In the genomic region with DNA sequence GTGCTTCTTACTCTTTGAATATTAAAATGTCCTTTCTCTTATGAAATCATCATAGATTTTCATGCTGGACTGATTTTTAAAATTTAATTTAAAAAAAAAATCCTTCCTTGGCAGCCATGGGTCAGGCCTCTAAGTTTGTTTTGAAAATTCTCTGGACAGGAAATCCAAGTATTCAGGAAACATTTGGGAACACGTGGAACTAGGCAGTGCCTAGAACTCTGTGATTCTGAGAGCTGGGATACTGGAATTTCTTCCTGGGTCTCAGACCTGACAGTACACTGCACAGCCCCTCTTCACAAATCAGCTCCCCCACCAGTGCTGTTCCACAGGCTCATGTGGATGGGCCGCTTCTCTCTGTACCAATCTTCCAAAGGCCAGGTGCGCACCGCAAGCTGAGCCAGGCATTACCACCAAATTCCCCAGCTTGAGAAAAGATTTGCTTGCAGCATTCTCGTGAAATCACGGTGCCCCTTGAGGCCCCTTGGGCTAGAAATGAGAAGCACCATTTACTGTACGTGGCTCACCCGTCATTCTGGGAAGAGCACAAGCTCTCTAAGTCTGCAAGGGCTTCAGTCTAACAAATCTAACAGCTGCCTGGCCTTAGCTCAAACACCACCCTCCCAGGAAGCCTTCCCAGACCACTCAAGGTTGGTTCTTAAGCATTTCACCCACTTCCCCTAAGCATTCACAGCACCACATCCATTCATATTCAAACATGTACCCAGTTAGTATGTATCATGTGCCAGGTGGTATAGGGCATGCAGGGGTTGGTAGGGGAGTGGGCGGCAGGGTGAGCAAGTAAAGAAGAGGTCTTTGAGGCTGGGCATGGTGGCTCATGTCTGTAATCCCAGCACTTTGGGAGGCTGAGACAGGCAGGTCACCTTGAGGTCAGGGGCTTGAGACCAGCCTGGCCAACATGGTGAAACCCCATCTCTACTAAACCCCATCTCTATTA, we compare ENCODE assay signal across 9 cellular contexts. TPM values are rescaled to one million over a fixed set of nuclear protein-coding genes. Genes with fewer than 3 reads are reported as not detected.
DNase-seq lines count a peak whose midpoint lies in the region; ATAC-seq and TF ChIP-seq lines count a peak whose summit lies in the region.
"Had no signal": no experiment of that assay in that cellular context is flagged by ENCODE, and none has a peak within 500 bp of the region (broad histone marks: within the 10 kb centered on the region; RNA-seq: fewer than 3 reads in every experiment).

No MANE protein-coding gene starts in this region.

- H3K9me3 Mint-ChIP-seq in activated CD4-positive, alpha-beta T cell treated with anti-CD3 and anti-CD28 coated beads, Interleukin-2, amount 10 ng/mL, durations not matched to agents 7 days and 5 days: no peaks in the 10 kb centered on the region
- H3K9me3 Mint-ChIP-seq in WTC11: no peaks in the 10 kb centered on the region

- H3K27me3 ChIP-seq in left lung (no peaks in the 10 kb centered on the region), thymus (ENCODE audit: control insufficient read depth, insufficient read depth) (no peaks in the 10 kb centered on the region)

- H3K4me1 Mint-ChIP-seq in activated CD4-positive, alpha-beta T cell treated with anti-CD3 and anti-CD28 coated beads, Interleukin-2, amount 10 ng/mL, durations not matched to agents 7 days and 5 days: peaks cover 81% of the 10 kb centered on the region
- H3K4me1 Mint-ChIP-seq in WTC11: peaks cover 7% of the 10 kb centered on the region

- TF ChIP-seq CTCF in WTC11 (IDR thresholded peaks at IDR 0.05): no peak
- TF ChIP-seq CTCF in left lung (IDR thresholded peaks at IDR 0.05): no peak

- no peak overlapping the region for H3K4me3 Mint-ChIP-seq in activated CD4-positive, alpha-beta T cell treated with anti-CD3 and anti-CD28 coated beads, Interleukin-2, amount 10 ng/mL, durations not matched to agents 7 days and 5 days
- no peak overlapping the region for H3K4me3 Mint-ChIP-seq in WTC11

- intact Hi-C loops in left lung (cut with DNase I): no loop called here

- H3K27ac Mint-ChIP-seq in activated CD4-positive, alpha-beta T cell treated with anti-CD3 and anti-CD28 coated beads, Interleukin-2, amount 10 ng/mL, durations not matched to agents 7 days and 5 days: peak overlapping the region; percentile 92
- peak overlapping the region; percentile 64 for H3K27ac Mint-ChIP-seq in WTC11

- CTCF ChIA-PET in activated CD4-positive, alpha-beta T cell treated with anti-CD3 and anti-CD28 coated beads, Interleukin-2, amount 10 ng/mL, durations not matched to agents 7 days and 5 days (lab: Charles Lee): interaction anchor here (0.8 to 3.0 kb wide), 4 partner anchors 11 to 43 kb away, joined by 3 to 7 read pairs (median 5); no protein-coding TSS in a partner anchor
- CTCF ChIA-PET in WTC11 (lab: Charles Lee): interaction anchor here (0.9 to 1.2 kb wide), 2 partner anchors 29 to 30 kb away, joined by 3 to 5 read pairs; no protein-coding TSS in a partner anchor

- H3K4me3 ChIP-seq in left lung (no peak overlapping the region), thymus (ENCODE audit: low read length) (no peak overlapping the region)

- H3K4me1 ChIP-seq in left lung (peaks cover 67 to 99% of the 10 kb centered on the region in 2 donors), thymus (ENCODE audit: control insufficient read depth, insufficient read depth, low read length) (peaks cover 65% of the 10 kb centered on the region)

- peaks cover 19% of the 10 kb centered on the region for H3K36me3 Mint-ChIP-seq in activated CD4-positive, alpha-beta T cell treated with anti-CD3 and anti-CD28 coated beads, Interleukin-2, amount 10 ng/mL, durations not matched to agents 7 days and 5 days (ENCODE audit: low read depth)
- no peaks in the 10 kb centered on the region for H3K36me3 Mint-ChIP-seq in WTC11

- ATAC-seq in WTC11 (no peak), left lung (peak; percentile 3)

- H3K9me3 ChIP-seq in left lung (no peaks in the 10 kb centered on the region), thymus (ENCODE audit: control insufficient read depth) (no peaks in the 10 kb centered on the region)

- DNase-seq in activated CD4-positive, alpha-beta T cell treated with anti-CD3 and anti-CD28 coated beads, Interleukin-2, amount 10 ng/mL, durations not matched to agents 7 days and 5 days: no peak
- no peak for DNase-seq in activated CD4-positive, alpha-beta T cell treated with anti-CD3 and anti-CD28 coated beads, Interleukin-2, amount 50 U/mL, for 48 hours
- DNase-seq in WTC11 (ENCODE audit: low spot score) (no peak), left lung (peak in 1 of 2 donors; percentile 30), A172 (ENCODE audit: low spot score) (no peak), GM03348 (ENCODE audit: low spot score) (no peak)
- no peak for DNase-seq in NK-92 treated with Interleukin-12 subunit alpha and Interleukin-12 subunit beta, amount 100 ng/mL, for 24 hours (lab: John Stamatoyannopoulos, UW)
- DNase-seq: NCI-H1694 had no signal

- no peaks in the 10 kb centered on the region for H3K27me3 Mint-ChIP-seq in activated CD4-positive, alpha-beta T cell treated with anti-CD3 and anti-CD28 coated beads, Interleukin-2, amount 10 ng/mL, durations not matched to agents 7 days and 5 days
- H3K27me3 Mint-ChIP-seq in WTC11 (ENCODE audit: low read depth): no peaks in the 10 kb centered on the region

- POLR2A ChIA-PET in activated CD4-positive, alpha-beta T cell treated with anti-CD3 and anti-CD28 coated beads, Interleukin-2, amount 10 ng/mL, durations not matched to agents 7 days and 5 days (lab: Charles Lee): no interaction called here
- POLR2A ChIA-PET in WTC11 (lab: Charles Lee): no interaction called here

- H3K27ac ChIP-seq in left lung (peak overlapping the region; percentile 60 to 64), thymus (ENCODE audit: low read depth) (peak overlapping the region; percentile 48)

- H3K36me3 ChIP-seq in left lung: no peaks in the 10 kb centered on the region
- H3K36me3 ChIP-seq in thymus (ENCODE audit: control insufficient read depth, insufficient read depth): no peaks in the 10 kb centered on the region

- WGBS in thymus: 93% methylated on average over 9 of the region's 9 CpGs

TF ChIP-seq in WTC11, 78 proteins besides CTCF, POLR2A, EP300 and RAD21 (continues in another document):
- TF ChIP-seq, protein P1, sequence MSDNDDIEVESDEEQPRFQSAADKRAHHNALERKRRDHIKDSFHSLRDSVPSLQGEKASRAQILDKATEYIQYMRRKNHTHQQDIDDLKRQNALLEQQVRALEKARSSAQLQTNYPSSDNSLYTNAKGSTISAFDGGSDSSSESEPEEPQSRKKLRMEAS (CRISPR knock-in tag; IDR thresholded peaks at IDR 0.05): no peak
- TF ChIP-seq TP53 (CRISPR knock-in tag; IDR thresholded peaks at IDR 0.05) (no peak), HMGA2 (CRISPR knock-in tag; IDR thresholded peaks at IDR 0.05) (no peak), FOXP4 (CRISPR knock-in tag; IDR thresholded peaks at IDR 0.05) (no peak), IRF2 (CRISPR knock-in tag; IDR thresholded peaks at IDR 0.05; ENCODE audit: borderline replicate concordance, low read depth) (no peak), ATF3 (CRISPR knock-in tag; conservative IDR thresholded peaks at IDR 0.05) (no peak), RELA (CRISPR knock-in tag; IDR thresholded peaks at IDR 0.05; ENCODE audit: borderline replicate concordance) (no peak)
- TF ChIP-seq, protein P2, sequence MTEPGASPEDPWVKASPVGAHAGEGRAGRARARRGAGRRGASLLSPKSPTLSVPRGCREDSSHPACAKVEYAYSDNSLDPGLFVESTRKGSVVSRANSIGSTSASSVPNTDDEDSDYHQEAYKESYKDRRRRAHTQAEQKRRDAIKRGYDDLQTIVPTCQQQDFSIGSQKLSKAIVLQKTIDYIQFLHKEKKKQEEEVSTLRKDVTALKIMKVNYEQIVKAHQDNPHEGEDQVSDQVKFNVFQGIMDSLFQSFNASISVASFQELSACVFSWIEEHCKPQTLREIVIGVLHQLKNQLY (CRISPR knock-in tag; IDR thresholded peaks at IDR 0.05): no peak

RNA-seq across cellular contexts. Expression of gene B4GALT1, which starts 26.5 kb away (rescaled TPM):
- total RNA-seq in activated CD4-positive, alpha-beta T cell treated with anti-CD3 and anti-CD28 coated beads, Interleukin-2, amount 10 ng/mL, durations not matched to agents 7 days and 5 days: 10 to 100 TPM; 38.8 to 42.4 TPM
- total RNA-seq in WTC11 (2021) (19.1 to 20.2 TPM (median 19.8 TPM) in 3 replicates), left lung (100 to 1,000 TPM in 1 of 2 donors, 10 to 100 TPM in 1; 83.6 to 107 TPM)
- 37.1 TPM for polyA plus RNA-seq in thymus
- total RNA-seq in A172 (2014; rRNA removed; shearing (Covaris generic)): 15.2 and 19.8 TPM in 2 replicates
